ENCODE assay signal across 16 cellular contexts in genomic region chr7:75698358-75698757, GRCh38. TPM values are rescaled to one million over a fixed set of nuclear protein-coding genes. Genes with fewer than 3 reads are reported as not detected.
DNase-seq lines count a peak whose midpoint lies in the region; ATAC-seq, FAIRE-seq and TF ChIP-seq lines count a peak whose summit lies in the region.
"Had no signal": no experiment of that assay in that cellular context is flagged by ENCODE, and none has a peak within 500 bp of the region (broad histone marks: within the 10 kb centered on the region; RNA-seq: fewer than 3 reads in every experiment).

No MANE protein-coding gene starts in this region.

- no peak overlapping the region for H2AFZ ChIP-seq in GM12878 (ENCODE audit: control insufficient read depth, low read depth, low read length)
- H2AFZ ChIP-seq: GM23248 had no signal

- TF ChIP-seq RAD21 in GM12878 (IDR thresholded peaks at IDR 0.05; ENCODE audit: insufficient read depth, low read depth, low read length) = no peak

- no peaks in the 10 kb centered on the region for H4K20me1 ChIP-seq in GM12878 (ENCODE audit: control insufficient read depth, insufficient read depth)
- H4K20me1 ChIP-seq: BLaER1 treated with 17β-estradiol and CSF1 and Interleukin-3, amounts not matched to agents 10 nM and 100 nM had no signal

- H3K9ac ChIP-seq in GM12878 (ENCODE audit: control insufficient read depth, insufficient read depth, low read length) = no peak overlapping the region
- H3K9ac ChIP-seq: BLaER1 treated with 17β-estradiol and CSF1 and Interleukin-3, amounts not matched to agents 10 nM and 100 nM; GM23248 had no signal

- no peak overlapping the region for H3K4me2 ChIP-seq in GM12878 (ENCODE audit: control insufficient read depth, insufficient read depth)

- H3K9me3 ChIP-seq in HEK293 (ENCODE audit: control insufficient read depth, insufficient read depth, low read depth, low read length) = no peaks in the 10 kb centered on the region
- no peaks in the 10 kb centered on the region for H3K9me3 ChIP-seq in GM12878 (replicated peaks; ENCODE audit: control insufficient read depth, insufficient read depth, low read length)
- no peaks in the 10 kb centered on the region for H3K9me3 ChIP-seq in tibial artery
- H3K9me3 ChIP-seq in body of pancreas = no peaks in the 10 kb centered on the region

- no peaks in the 10 kb centered on the region for H3K79me2 ChIP-seq in GM12878 (ENCODE audit: control insufficient read depth, insufficient read depth, low read length)

- DNase-seq in cardiac septum (ENCODE audit: low spot score) (peak; percentile 39), left cardiac atrium (no peak), GM12878 (ENCODE audit: low read depth, low spot score) (no peak), tibial artery (no peak), urothelium cell line (ENCODE audit: low spot score) (no peak), body of pancreas (no peak)
- DNase-seq: 8988T; AML-193; CD4-positive, CD25-positive, alpha-beta regulatory T cell; DMS79 treated with DMSO at 0.1 percent for 48 hours; GDM1; GM23248; H7 had no signal

- H3K4me3 ChIP-seq in HEK293 (ENCODE audit: low read depth, low read length) (no peak overlapping the region), GM12878 (no peak overlapping the region), tibial artery (no peak overlapping the region), body of pancreas (no peak overlapping the region)
- H3K4me3 ChIP-seq: BLaER1 treated with 17β-estradiol and CSF1 and Interleukin-3, amounts not matched to agents 10 nM and 100 nM; GM23248 had no signal

- SMC1A ChIA-PET in GM12878 (lab: Charles Lee; ENCODE audit: uncharacterized antibody, unreplicated experiment) = interaction anchor here (0.7 kb wide), 1 partner anchor 163 kb away, joined by 3 read pairs; no protein-coding TSS in a partner anchor

- H3K4me1 ChIP-seq in HEK293 (ENCODE audit: control insufficient read depth, insufficient read depth, low read length) (no peaks in the 10 kb centered on the region), GM12878 (ENCODE audit: control insufficient read depth, insufficient read depth, low read length) (no peaks in the 10 kb centered on the region), tibial artery (peaks cover 0 to 30% (median 0%) of the 10 kb centered on the region in 4 donors), body of pancreas (no peaks in the 10 kb centered on the region)

- no peak for ATAC-seq in left cardiac atrium
- ATAC-seq in GM12878 = no peak
- no peak for ATAC-seq in body of pancreas
- ATAC-seq in GM18519 (IDR thresholded peaks at IDR 0.05; ENCODE audit: low FRiP score, unreplicated experiment) = no peak

- TF ChIP-seq EP300 in GM12878 (IDR thresholded peaks at IDR 0.05; ENCODE audit: borderline replicate concordance in 1 of 2, control insufficient read depth in 1 of 2, low read depth in 2 of 2, low read length in 2 of 2) = no peak

- FAIRE-seq in GM12878 (lab: Jason Lieb, UNC) = no peak
- FAIRE-seq in urothelium cell line (lab: Jason Lieb, UNC) = no peak

- H3K36me3 ChIP-seq in HEK293 (ENCODE audit: control insufficient read depth in 2 of 2, insufficient read depth in 1 of 2, low read length in 2 of 2) (no peaks in the 10 kb centered on the region), GM12878 (ENCODE audit: control insufficient read depth in 2 of 2, insufficient read depth in 2 of 2, low read length in 1 of 2) (no peaks in the 10 kb centered on the region), tibial artery (peaks cover 0 to 6% (median 6%) of the 10 kb centered on the region in 3 donors), body of pancreas (replicated peaks in 1 of 2; ENCODE audit: insufficient read depth in 1 of 2, low read depth in 2 of 2) (no peaks in the 10 kb centered on the region)
- H3K36me3 ChIP-seq: BLaER1 treated with 17β-estradiol and CSF1 and Interleukin-3, amounts not matched to agents 10 nM and 100 nM had no signal

- intact Hi-C loops in cardiac septum (cut with DNase I) (no loop called here), left cardiac atrium (cut with DNase I) (no loop called here), GM12878 (cut with micrococcal nuclease; ENCODE audit: unreplicated experiment) (no loop called here), tibial artery (cut with DNase I; ENCODE audit: low total_unique reads) (no loop called here), body of pancreas (cut with DNase I) (no loop called here)

- POLR2A ChIA-PET in HEK293 (lab: Yijun Ruan, JAX) = no interaction called here
- POLR2A ChIA-PET in GM12878 (lab: Charles Lee) = no interaction called here

- CTCF ChIA-PET in HEK293 (lab: Yijun Ruan, JAX) (interaction anchor here (0.7 kb wide), 2 partner anchors 48 to 327 kb away, joined by 4 read pairs; no protein-coding TSS in a partner anchor), GM12878 (lab: Yijun Ruan, JAX) (no interaction called here)

- H3K27ac ChIP-seq in HEK293 (ENCODE audit: extremely low read depth, low read depth, low read length) (no peak overlapping the region), GM12878 (ENCODE audit: control insufficient read depth, insufficient read depth) (no peak overlapping the region), tibial artery (peak overlapping the region; percentile 59 to 76), body of pancreas (no peak overlapping the region)
- H3K27ac ChIP-seq: BLaER1 treated with 17β-estradiol and CSF1 and Interleukin-3, amounts not matched to agents 10 nM and 100 nM; GM23248 had no signal

- RAD21 ChIA-PET in GM12878 (lab: Charles Lee; ENCODE audit: unreplicated experiment) = no interaction called here

- in situ Hi-C loops in GM12878 (cut with MboI) = no loop called here

- no TSS peak for BruUV-seq in GM12878 (replicated peaks; lab: Mats Ljungman, UMichigan)

- no peak for TF ChIP-seq POLR2A in GM12878 (IDR thresholded peaks at IDR 0.05; ENCODE audit: low read depth, low read length)
- no peak for TF ChIP-seq POLR2A in body of pancreas (IDR thresholded peaks at IDR 0.05)

- H3K27me3 ChIP-seq in GM12878 (replicated peaks in 1 of 2; ENCODE audit: control insufficient read depth in 2 of 2, insufficient read depth in 2 of 2, low read length in 1 of 2) (peaks cover 0 to 2% of the 10 kb centered on the region in 2 experiments; a peak in 1 of 4 replicates), tibial artery (no peaks in the 10 kb centered on the region), body of pancreas (no peaks in the 10 kb centered on the region)
- H3K27me3 ChIP-seq: BLaER1 treated with 17β-estradiol and CSF1 and Interleukin-3, amounts not matched to agents 10 nM and 100 nM had no signal

- no peak for TF ChIP-seq CTCF in HEK293 (tag by site-specific recombination; IDR thresholded peaks at IDR 0.05)
- TF ChIP-seq CTCF in GM12878 (IDR thresholded peaks at IDR 0.05 in 2 of 3, conservative IDR thresholded peaks at IDR 0.05 in 1 of 3; ENCODE audit: control insufficient read depth in 2 of 3, extremely low read depth in 1 of 3, insufficient read depth in 1 of 3, low read depth in 3 of 3, low read length in 3 of 3) = no peak
- TF ChIP-seq CTCF in tibial artery (IDR thresholded peaks at IDR 0.05) = no peak
- no peak for TF ChIP-seq CTCF in body of pancreas (IDR thresholded peaks at IDR 0.05)

TF ChIP-seq in HEK293, 187 proteins besides CTCF, POLR2A, EP300 and RAD21:
- TF ChIP-seq ZNF121 (tag by site-specific recombination; IDR thresholded peaks at IDR 0.05) (peak; percentile 56; the same call in 1 of the 2 replicates), ZNF221 (tag by site-specific recombination; IDR thresholded peaks at IDR 0.05; ENCODE audit: borderline replicate concordance) (no peak)

RNA-seq across cellular contexts. Expression of gene HIP1, which starts 40.4 kb away (rescaled TPM):
- total RNA-seq in cardiac septum = 24.7 TPM
- total RNA-seq in left cardiac atrium = 10 to 100 TPM; 15.1 to 15.5 TPM
- 7.2 and 8.1 TPM in 2 replicates for total RNA-seq in GM12878 (2013; cell fraction: nucleolus; rRNA removed)
- total RNA-seq in GM12878 (2014; rRNA removed) = 4.0 and 5.0 TPM in 2 replicates
- total RNA-seq in GM12878 (2014; rRNA removed; fragmentation: Illumina TruSeq; extraction: Trizol) = 3.9 and 4.2 TPM in 2 replicates
- total RNA-seq in GM12878 (2021) = 6.6 and 9.7 TPM in 2 replicates
- polyA plus RNA-seq in GM12878 (2011; ENCODE audit: low read depth) = 0.84 TPM
- 1.8 and 2.5 TPM in 2 replicates for polyA plus RNA-seq in GM12878 (2011; rRNA removed)
- polyA plus RNA-seq in GM12878 (2011; cell fraction: cytosol; rRNA removed) = 2.4 and 3.0 TPM in 2 replicates
- polyA plus RNA-seq in GM12878 (2011; cell fraction: nucleus; rRNA removed) = 1.5 and 1.9 TPM in 2 replicates
- 1.7 and 2.3 TPM in 2 replicates for polyA plus RNA-seq in GM12878 (2012)
- polyA plus RNA-seq in GM12878 (2014; fragmentation: Illumina TruSeq; extraction: Trizol) = 5.1 and 6.0 TPM in 2 replicates
- 1 to 10 TPM; 1.2 to 1.5 TPM for polyA plus RNA-seq in GM12878 (2014; fragmentation: Nextera tagmentation; extraction: Ambion mirVana)
- polyA plus RNA-seq in GM12878 (2014; rRNA removed) = 4.7 and 6.0 TPM in 2 replicates
- 1 to 10 TPM; 1.2 to 2.4 TPM for polyA plus RNA-seq in GM12878 (2016; fragmentation: Nextera tagmentation; extraction: Ambion mirVana)
- 5.0 and 5.9 TPM in 2 replicates for polyA minus RNA-seq in GM12878 (2011; rRNA and poly(A)+ RNA removed)
- polyA minus RNA-seq in GM12878 (2011; cell fraction: cytosol; rRNA and poly(A)+ RNA removed) = 1.7 and 2.5 TPM in 2 replicates
- 2.2 and 3.9 TPM in 2 replicates for polyA minus RNA-seq in GM12878 (2011; cell fraction: nucleus; rRNA and poly(A)+ RNA removed)
- total RNA-seq in body of pancreas = 10 to 100 TPM in 1 of 2 donors, 1 to 10 TPM in 1; 8.3 to 14.5 TPM

Comparison
In these comparisons a context has a peak if more than half of its experiments do, and no peak if none do; other contexts are left out.
1. H3K27ac ChIP-seq: peak in tibial artery (2 of 2); none in HEK293 (single experiment), GM12878 (single experiment) and body of pancreas (0 of 4).